15 cellular contexts compared by ENCODE assay signal in genomic region chr9:33249087-33249657, GRCh38. TPM values are rescaled to one million over a fixed set of nuclear protein-coding genes. Genes with fewer than 3 reads are reported as not detected.
DNase-seq lines count a peak whose midpoint lies in the region; ATAC-seq and TF ChIP-seq lines count a peak whose summit lies in the region.
"Had no signal": no experiment of that assay in that cellular context is flagged by ENCODE, and none has a peak within 500 bp of the region (broad histone marks: within the 10 kb centered on the region; RNA-seq: fewer than 3 reads in every experiment).

No MANE protein-coding gene starts in this region.

- H3K9me3 Mint-ChIP-seq in stimulated activated naive B cell treated with anti-CD40 and anti-IgM and Interleukin-4, amounts not matched to agents 10 μg/mL and 1 μg/mL and 100 μg/mL, for 72 hours = no peaks in the 10 kb centered on the region

- ATAC-seq in right cardiac atrium = no peak
- ATAC-seq in stimulated activated naive B cell treated with anti-CD40 and anti-IgM and Interleukin-4, amounts not matched to agents 10 μg/mL and 1 μg/mL and 100 μg/mL, for 72 hours (replicated peaks) = peak; percentile 31 to 59
- ATAC-seq in upper lobe of left lung (ENCODE audit: low FRiP score in 2 of 2) = no peak
- ATAC-seq: upper lobe of right lung had no signal

- CTCF ChIA-PET in HEK293 (lab: Yijun Ruan, JAX) = interaction anchor here (0.6 kb wide), 2 partner anchors 199 to 285 kb away, joined by 3 to 4 read pairs; no protein-coding TSS in a partner anchor

- DNase-seq in cardiac septum (ENCODE audit: low spot score) (peak; percentile 9), right cardiac atrium (no peak), NAMALWA (ENCODE audit: low spot score) (peak; percentile 54), upper lobe of left lung (no peak), WERI-Rb-1 (no peak), T1000 (lab: John Stamatoyannopoulos, UW) (no peak)
- DNase-seq in stimulated activated naive B cell treated with anti-CD40 and anti-IgM and Interleukin-4, amounts not matched to agents 10 μg/mL and 1 μg/mL and 100 μg/mL, for 72 hours = no peak
- DNase-seq: activated gamma-delta T cell treated with Interleukin-2 at 50 U/mL for 16 hours, colonic mucosa, lower lobe of right lung, upper lobe of right lung had no signal

- H3K36me3 ChIP-seq in HEK293 (ENCODE audit: control insufficient read depth in 2 of 2, insufficient read depth in 1 of 2, low read length in 2 of 2) (peaks cover 8 to 43% of the 10 kb centered on the region in 2 experiments; a peak in 2 of 3 replicates), upper lobe of left lung (peaks cover 0 to 41% (median 16%) of the 10 kb centered on the region in 4 donors), WERI-Rb-1 (peaks cover 27% of the 10 kb centered on the region)

- no peaks in the 10 kb centered on the region for H3K27me3 ChIP-seq in right cardiac atrium (ENCODE audit: control insufficient read depth, insufficient read depth)
- no peaks in the 10 kb centered on the region for H3K27me3 ChIP-seq in upper lobe of left lung
- no peaks in the 10 kb centered on the region for H3K27me3 ChIP-seq in WERI-Rb-1 (ENCODE audit: insufficient read depth, low read depth, severe bottlenecking)
- H3K27me3 ChIP-seq: colonic mucosa, upper lobe of right lung had no signal

- intact Hi-C loops in cardiac septum (cut with DNase I) (no loop called here), right cardiac atrium (cut with DNase I) (no loop called here)

- no peak overlapping the region for H3K27ac Mint-ChIP-seq in stimulated activated naive B cell treated with anti-CD40 and anti-IgM and Interleukin-4, amounts not matched to agents 10 μg/mL and 1 μg/mL and 100 μg/mL, for 72 hours

- H3K4me3 Mint-ChIP-seq in stimulated activated naive B cell treated with anti-CD40 and anti-IgM and Interleukin-4, amounts not matched to agents 10 μg/mL and 1 μg/mL and 100 μg/mL, for 72 hours = no peak overlapping the region

- H3K36me3 Mint-ChIP-seq in stimulated activated naive B cell treated with anti-CD40 and anti-IgM and Interleukin-4, amounts not matched to agents 10 μg/mL and 1 μg/mL and 100 μg/mL, for 72 hours = peaks cover 27 to 60% of the 10 kb centered on the region in 2 donors

- TF ChIP-seq POLR2A in upper lobe of left lung (IDR thresholded peaks at IDR 0.05) = no peak

- TF ChIP-seq EP300 in upper lobe of left lung (IDR thresholded peaks at IDR 0.05) = no peak

- no peak for TF ChIP-seq CTCF in HEK293 (tag by site-specific recombination; IDR thresholded peaks at IDR 0.05)
- no peak for TF ChIP-seq CTCF in upper lobe of left lung (IDR thresholded peaks at IDR 0.05)
- no peak for TF ChIP-seq CTCF in WERI-Rb-1 (IDR thresholded peaks at IDR 0.05; ENCODE audit: low read depth, low read length)

- H3K4me1 Mint-ChIP-seq in stimulated activated naive B cell treated with anti-CD40 and anti-IgM and Interleukin-4, amounts not matched to agents 10 μg/mL and 1 μg/mL and 100 μg/mL, for 72 hours = peaks cover 9 to 10% of the 10 kb centered on the region in 2 donors

- H3K27ac ChIP-seq in right cardiac atrium (ENCODE audit: low read length) (no peak overlapping the region), HEK293 (ENCODE audit: extremely low read depth, low read depth, low read length) (no peak overlapping the region), upper lobe of left lung (no peak overlapping the region), WERI-Rb-1 (no peak overlapping the region)
- H3K27ac ChIP-seq: colonic mucosa, lower lobe of right lung, upper lobe of right lung had no signal

- H3K4me1 ChIP-seq in right cardiac atrium (ENCODE audit: control insufficient read depth, insufficient read depth, low read length) = no peaks in the 10 kb centered on the region
- H3K4me1 ChIP-seq in HEK293 (ENCODE audit: control insufficient read depth, insufficient read depth, low read length) = no peaks in the 10 kb centered on the region
- no peaks in the 10 kb centered on the region for H3K4me1 ChIP-seq in upper lobe of left lung
- H3K4me1 ChIP-seq: colonic mucosa, lower lobe of right lung, upper lobe of right lung had no signal

- H3K4me3 ChIP-seq in right cardiac atrium (ENCODE audit: low read length) (no peak overlapping the region), HEK293 (ENCODE audit: low read depth, low read length) (no peak overlapping the region), upper lobe of left lung (no peak overlapping the region), WERI-Rb-1 (ENCODE audit: low read depth, low read length) (no peak overlapping the region)
- H3K4me3 ChIP-seq: colonic mucosa, lower lobe of right lung, upper lobe of right lung had no signal

- H3K9me3 ChIP-seq in right cardiac atrium (ENCODE audit: control insufficient read depth, low read length) (no peaks in the 10 kb centered on the region), HEK293 (ENCODE audit: control insufficient read depth, insufficient read depth, low read depth, low read length) (no peaks in the 10 kb centered on the region), upper lobe of left lung (no peaks in the 10 kb centered on the region), WERI-Rb-1 (ENCODE audit: severe bottlenecking) (no peaks in the 10 kb centered on the region)
- H3K9me3 ChIP-seq: colonic mucosa, lower lobe of right lung, upper lobe of right lung had no signal

- POLR2A ChIA-PET in HEK293 (lab: Yijun Ruan, JAX) = interaction anchor here (1.0 kb wide), 1 partner anchor 9 kb away, joined by 6 read pairs; no protein-coding TSS in a partner anchor

- WGBS in right cardiac atrium = 76% methylated on average over 6 of the region's 6 CpGs
- WGBS in upper lobe of left lung, 2 donors = 82 to 87% methylated on average over 6 of the region's 6 CpGs

- H3K27me3 Mint-ChIP-seq in stimulated activated naive B cell treated with anti-CD40 and anti-IgM and Interleukin-4, amounts not matched to agents 10 μg/mL and 1 μg/mL and 100 μg/mL, for 72 hours = no peaks in the 10 kb centered on the region
- H3K27me3 Mint-ChIP-seq: progenitor cell of endocrine pancreas had no signal

TF ChIP-seq in HEK293, 187 proteins besides CTCF, POLR2A, EP300 and RAD21:
- TF ChIP-seq ZNF558 (tag by site-specific recombination; IDR thresholded peaks at IDR 0.05) (0 out of 2 replicates have a peak, but pooled peaks have one; percentile 26), KLF9 (tag by site-specific recombination; IDR thresholded peaks at IDR 0.05; ENCODE audit: low read depth) (no peak)

RNA-seq across cellular contexts. Expression of gene SPINK4, which starts 9.2 kb away (rescaled TPM):
- total RNA-seq in cardiac septum (not detected), right cardiac atrium (not detected), upper lobe of left lung (not detected)
- not detected for polyA plus RNA-seq in right cardiac atrium
- total RNA-seq: glomerular endothelial cell, lower lobe of right lung, progenitor cell of endocrine pancreas, RPMI7951, upper lobe of right lung had no signal

RNA-seq across cellular contexts. Expression of gene BAG1, which starts 15.3 kb away (rescaled TPM):
- 150 TPM for total RNA-seq in cardiac septum
- total RNA-seq in right cardiac atrium = 100 to 1,000 TPM; 199 to 229 (median 206) TPM
- polyA plus RNA-seq in right cardiac atrium = 222 TPM
- 100 to 1,000 TPM in 4 of 6 donors, 10 to 100 TPM in 2; 55.5 to 157 (median 129) TPM for total RNA-seq in upper lobe of left lung

RNA-seq across cellular contexts. Expression of gene CHMP5, which starts 15.7 kb away (rescaled TPM):
- 53.8 TPM for total RNA-seq in cardiac septum
- total RNA-seq in right cardiac atrium = 10 to 100 TPM; 46.7 to 56.1 (median 52.1) TPM
- polyA plus RNA-seq in right cardiac atrium = 56.7 TPM
- total RNA-seq in upper lobe of left lung = 10 to 100 TPM; 33.5 to 95.5 (median 60.1) TPM

RNA-seq across cellular contexts. Expression of gene NFX1, which starts 41.1 kb away (rescaled TPM):
- total RNA-seq in cardiac septum (38.0 TPM), right cardiac atrium (10 to 100 TPM; 29.2 to 37.6 (median 31.1) TPM), upper lobe of left lung (10 to 100 TPM; 37.0 to 75.4 (median 54.1) TPM)
- polyA plus RNA-seq in right cardiac atrium = 12.3 TPM

Comparison
In these comparisons a context has a peak if more than half of its experiments do, and no peak if none do; other contexts are left out.
1. DNase-seq: peak in cardiac septum (single experiment) and NAMALWA (single experiment); none in right cardiac atrium (0 of 3), stimulated activated naive B cell treated with anti-CD40 and anti-IgM and Interleukin-4, amounts not matched to agents 10 μg/mL and 1 μg/mL and 100 μg/mL, for 72 hours (single experiment), upper lobe of left lung (0 of 2), WERI-Rb-1 (single experiment) and T1000 (single experiment).
2. ATAC-seq: peak in stimulated activated naive B cell treated with anti-CD40 and anti-IgM and Interleukin-4, amounts not matched to agents 10 μg/mL and 1 μg/mL and 100 μg/mL, for 72 hours (2 of 2); none in right cardiac atrium (0 of 2) and upper lobe of left lung (0 of 2).